Comparison of ENCODE assay signal across 13 cellular contexts in the genomic region with DNA sequence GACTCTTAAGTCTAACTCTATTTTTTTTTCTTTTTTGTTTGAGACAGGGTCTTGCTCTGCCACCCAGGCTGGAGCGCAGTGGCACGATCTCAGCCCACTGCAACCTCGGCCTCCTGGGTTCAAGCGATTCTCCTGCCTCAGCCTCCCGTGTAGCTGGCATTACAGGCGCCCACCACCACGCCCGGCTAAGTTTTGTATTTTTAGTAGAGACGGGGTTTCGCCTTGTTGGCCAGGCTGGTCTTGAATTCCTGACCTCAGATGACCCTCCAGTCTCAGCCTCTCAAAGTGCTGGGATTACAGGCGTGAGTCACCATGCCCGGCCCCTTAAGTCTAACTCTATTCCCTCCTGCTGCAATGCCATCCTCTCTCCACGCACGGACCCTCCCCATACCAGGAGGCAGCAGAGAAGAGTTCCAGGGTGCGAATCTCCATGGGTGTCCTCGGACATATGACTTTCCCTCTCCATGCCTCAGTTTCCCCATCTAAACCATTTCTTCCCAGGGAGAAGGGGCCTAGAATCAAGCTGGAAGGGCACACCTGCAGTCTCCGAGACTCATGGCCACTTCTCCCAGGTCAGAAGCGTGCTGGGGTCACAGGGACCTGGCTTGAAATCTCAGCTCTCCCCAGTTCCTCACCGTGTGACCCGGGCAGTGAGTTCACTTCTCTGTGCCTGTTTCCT. TPM values are rescaled to one million over a fixed set of nuclear protein-coding genes. Genes with fewer than 3 reads are reported as not detected.
DNase-seq lines count a peak whose midpoint lies in the region; ATAC-seq and TF ChIP-seq lines count a peak whose summit lies in the region.
"Not testable (repeated sequence)": the region's sequence is repeated elsewhere in the genome, so short reads cannot be mapped to it uniquely, and the experiment has no call there.
"Had no signal": no experiment of that assay in that cellular context is flagged by ENCODE, and none has a peak within 500 bp of the region (broad histone marks: within the 10 kb centered on the region; RNA-seq: fewer than 3 reads in every experiment).

No MANE protein-coding gene starts in this region.

- not testable (repeated sequence) for H3K36me3 ChIP-seq in WERI-Rb-1; mucosa of rectum (ENCODE audit: control insufficient read depth in 2 of 2, insufficient read depth in 2 of 2, low read length in 2 of 2)

- H3K4me3 Mint-ChIP-seq in type B pancreatic cell, result not testable (repeated sequence)

- H3K27me3 ChIP-seq in WERI-Rb-1 (ENCODE audit: insufficient read depth, low read depth, severe bottlenecking); mucosa of rectum (ENCODE audit: control insufficient read depth in 2 of 2, insufficient read depth in 2 of 2, low read length in 2 of 2): not testable (repeated sequence)

- H3K4me3 ChIP-seq in WERI-Rb-1 (ENCODE audit: low read depth, low read length), result not testable (repeated sequence)
- H3K4me3 ChIP-seq in mucosa of rectum (ENCODE audit: low read length in 2 of 2), result peak overlapping the region; percentile 14 to 20

- peak overlapping the region; percentile 86 for H3K27ac Mint-ChIP-seq in type B pancreatic cell

- peak in 1 of 2 donors; percentile 24 for ATAC-seq in left cardiac atrium

- intact Hi-C loops in left cardiac atrium (cut with DNase I), result not testable (repeated sequence)

- H3K9me3 Mint-ChIP-seq in type B pancreatic cell, result not testable (repeated sequence)

- H3K4me1 Mint-ChIP-seq in type B pancreatic cell (ENCODE audit: unreplicated experiment), result peaks cover 15% of the 10 kb centered on the region

- H3K27ac ChIP-seq in WERI-Rb-1, result peak overlapping the region; percentile 83
- peak overlapping the region; percentile 23 for H3K27ac ChIP-seq in cingulate gyrus (ENCODE audit: low read depth, low read length)
- peak overlapping the region; percentile 93 to 94 for H3K27ac ChIP-seq in mucosa of rectum (ENCODE audit: low read depth in 2 of 2, low read length in 2 of 2)

- peaks cover 27% of the 10 kb centered on the region for H3K27me3 Mint-ChIP-seq in type B pancreatic cell

- not testable (repeated sequence) for H3K9me3 ChIP-seq in WERI-Rb-1 (ENCODE audit: severe bottlenecking); mucosa of rectum (ENCODE audit: control insufficient read depth in 2 of 2, low read length in 2 of 2)

- H3K9ac ChIP-seq in mucosa of rectum (ENCODE audit: low read depth in 1 of 2, low read length in 2 of 2), result peak overlapping the region; percentile 60 to 65

- peaks cover 64 to 77% of the 10 kb centered on the region in 2 donors for H3K4me1 ChIP-seq in mucosa of rectum (ENCODE audit: control insufficient read depth in 2 of 2, insufficient read depth in 2 of 2, low read length in 2 of 2)

- DNase-seq in CD1c-positive myeloid dendritic cell (ENCODE audit: extremely low spot score) (peak; percentile 59), LHCN-M2 (ENCODE audit: low read depth) (peak; percentile 77), WERI-Rb-1 (peak; percentile 38), left cardiac atrium (peak; percentile 67), renal cortical epithelial cell (ENCODE audit: low read depth) (peak; percentile 72)
- DNase-seq in type B pancreatic cell (ENCODE audit: extremely low spot score, unreplicated experiment), result not testable (repeated sequence)

- H3K36me3 Mint-ChIP-seq in type B pancreatic cell, result not testable (repeated sequence)

- not testable (repeated sequence) for TF ChIP-seq CTCF in WERI-Rb-1 (IDR thresholded peaks at IDR 0.05; ENCODE audit: low read depth, low read length); type B pancreatic cell (conservative IDR thresholded peaks at IDR 0.05)

RNA-seq across cellular contexts. Expression of a gene that starts 6.0 kb away (rescaled TPM):
- total RNA-seq in LHCN-M2 (2014; rRNA removed), result 10.0 and 18.1 TPM in 2 replicates
- 5.9 TPM for polyA plus RNA-seq in LHCN-M2 (2012)
- 10 to 100 TPM; 22.6 to 65.0 TPM for total RNA-seq in left cardiac atrium
- total RNA-seq in renal cortical epithelial cell, result 2.3 and 10.8 TPM in 2 replicates
- total RNA-seq in type B pancreatic cell (ENCODE audit: low replicate concordance), result 18.9 and 41.2 TPM in 2 replicates

RNA-seq across cellular contexts. Expression of a gene that starts 35.2 kb away (rescaled TPM):
- not detected in 2 replicates for total RNA-seq in LHCN-M2 (2014; rRNA removed)
- polyA plus RNA-seq in LHCN-M2 (2012), result not detected
- not detected for total RNA-seq in left cardiac atrium
- 2.4 and 23.1 TPM in 2 replicates for total RNA-seq in renal cortical epithelial cell
- total RNA-seq in type B pancreatic cell (ENCODE audit: low replicate concordance), result 13.9 and 37.7 TPM in 2 replicates
- total RNA-seq: activated CD8-positive, alpha-beta memory T cell treated with anti-CD3 and anti-CD28 coated beads for 36 hours; CD4-positive, alpha-beta T cell; frontal cortex; sciatic nerve had no signal

RNA-seq across cellular contexts. Expression of a gene that starts 43.5 kb away (rescaled TPM):
- not detected in 2 replicates for total RNA-seq in LHCN-M2 (2014; rRNA removed)
- polyA plus RNA-seq in LHCN-M2 (2012), result not detected
- not detected for total RNA-seq in left cardiac atrium
- not detected in 2 replicates for total RNA-seq in renal cortical epithelial cell
- total RNA-seq in type B pancreatic cell (ENCODE audit: low replicate concordance), result not detected in 2 replicates
- total RNA-seq: activated CD8-positive, alpha-beta memory T cell treated with anti-CD3 and anti-CD28 coated beads for 36 hours; CD4-positive, alpha-beta T cell; cerebellum; frontal cortex; sciatic nerve had no signal

Comparison
In these comparisons a context has a peak if more than half of its experiments do, and no peak if none do; other contexts are left out.
1. H3K27ac ChIP-seq: peak in every context shown above with its lines; median percentile 94 in mucosa of rectum; 83 in WERI-Rb-1; 23 in cingulate gyrus.